9 cellular contexts compared by ENCODE assay signal in the genomic region with DNA sequence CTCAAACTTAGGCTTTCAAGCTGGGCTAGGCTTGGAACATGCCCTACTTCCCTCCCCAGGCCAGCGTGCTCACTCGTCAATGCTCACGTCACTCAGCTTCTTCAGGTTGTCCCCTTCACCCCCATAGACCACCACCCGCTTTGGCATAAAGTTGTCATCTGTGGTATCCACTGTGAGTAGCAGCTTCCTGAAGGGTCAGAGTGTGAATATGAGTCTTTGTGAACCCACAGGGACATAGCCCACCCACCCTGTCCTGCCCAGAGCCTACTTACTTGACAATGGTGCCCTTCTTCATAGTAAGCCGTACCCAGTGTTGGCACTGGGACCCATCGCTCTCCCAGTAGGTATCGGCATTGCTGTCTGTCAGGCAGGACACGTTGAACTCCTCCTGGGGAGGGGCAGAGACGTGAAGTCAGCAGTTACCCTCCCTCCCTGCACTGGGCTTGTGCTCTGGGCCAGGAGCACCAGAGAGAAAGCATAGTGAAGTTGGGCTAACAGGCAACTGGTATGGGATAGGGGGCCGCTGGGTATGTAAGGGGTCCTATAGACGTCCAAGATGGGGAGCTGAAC. TPM values are rescaled to one million over a fixed set of nuclear protein-coding genes. Genes with fewer than 3 reads are reported as not detected.
DNase-seq lines count a peak whose midpoint lies in the region; ATAC-seq and TF ChIP-seq lines count a peak whose summit lies in the region.
"Had no signal": no experiment of that assay in that cellular context is flagged by ENCODE, and none has a peak within 500 bp of the region (broad histone marks: within the 10 kb centered on the region; RNA-seq: fewer than 3 reads in every experiment).

No MANE protein-coding gene starts in this region.

- no peaks in the 10 kb centered on the region for H3K9me3 ChIP-seq in lower lobe of right lung
- no peaks in the 10 kb centered on the region for H3K9me3 ChIP-seq in stomach smooth muscle (ENCODE audit: control insufficient read depth in 2 of 2, low read length in 2 of 2)
- H3K9me3 ChIP-seq in aorta (ENCODE audit: control insufficient read depth, low read length), result no peaks in the 10 kb centered on the region
- H3K9me3 ChIP-seq in left lung, result no peaks in the 10 kb centered on the region
- H3K9me3 ChIP-seq: BE2C had no signal

- H3K27ac ChIP-seq in lower lobe of right lung (no peak overlapping the region), stomach smooth muscle (ENCODE audit: low read length) (no peak overlapping the region), aorta (ENCODE audit: low read depth in 1 of 2, low read length in 2 of 2) (no peak overlapping the region), left lung (no peak overlapping the region)

- no peak overlapping the region for H3K27ac Mint-ChIP-seq in activated T-cell treated with anti-CD3 and anti-CD28 coated beads, Interleukin-2, amount 50 U/mL, for 72 hours
- peak overlapping the region; percentile 9 for H3K27ac Mint-ChIP-seq in activated naive CD8-positive, alpha-beta T cell treated with anti-CD3 and anti-CD28 coated beads, Interleukin-2, amount 10 ng/mL, durations not matched to agents 7 days and 5 days

- peaks cover 53% of the 10 kb centered on the region for H3K36me3 ChIP-seq in lower lobe of right lung
- H3K36me3 ChIP-seq in stomach smooth muscle (ENCODE audit: control insufficient read depth in 2 of 2, insufficient read depth in 2 of 2, low read length in 2 of 2), result peaks cover 43 to 53% of the 10 kb centered on the region in 2 donors
- peaks cover 0 to 15% of the 10 kb centered on the region in 2 donors for H3K36me3 ChIP-seq in aorta (ENCODE audit: control insufficient read depth in 1 of 2, insufficient read depth in 2 of 2, low read length in 1 of 2)
- H3K36me3 ChIP-seq in left lung, result peaks cover 0 to 59% of the 10 kb centered on the region in 2 donors
- H3K36me3 ChIP-seq: BE2C had no signal

- intact Hi-C loops in lower lobe of right lung (cut with DNase I) (no loop called here), aorta (cut with DNase I) (no loop called here), left lung (cut with DNase I) (no loop called here)

- TF ChIP-seq CTCF in lower lobe of right lung (IDR thresholded peaks at IDR 0.05) (no peak), left lung (IDR thresholded peaks at IDR 0.05) (no peak)

- POLR2A ChIA-PET in activated naive CD8-positive, alpha-beta T cell treated with anti-CD3 and anti-CD28 coated beads, Interleukin-2, amount 10 ng/mL, durations not matched to agents 7 days and 5 days (lab: Charles Lee), result interaction anchor here (3.3 to 6.2 kb wide), 5 partner anchors 22 to 279 kb away, joined by 27 to 49 read pairs (median 45); a partner anchor contains a TSS

- H3K9ac ChIP-seq in stomach smooth muscle (ENCODE audit: low read length in 2 of 2), result peak overlapping the region; percentile 70 to 95

- H3K4me1 Mint-ChIP-seq in activated T-cell treated with anti-CD3 and anti-CD28 coated beads, Interleukin-2, amount 50 U/mL, for 72 hours (ENCODE audit: low read depth), result peaks cover 37% of the 10 kb centered on the region
- H3K4me1 Mint-ChIP-seq in activated naive CD8-positive, alpha-beta T cell treated with anti-CD3 and anti-CD28 coated beads, Interleukin-2, amount 10 ng/mL, durations not matched to agents 7 days and 5 days, result peaks cover 25% of the 10 kb centered on the region

- ATAC-seq in activated T-cell treated with anti-CD3 and anti-CD28 coated beads, Interleukin-2, amount 50 U/mL, for 72 hours (replicated peaks in 1 of 2), result no peak
- ATAC-seq in activated naive CD8-positive, alpha-beta T cell treated with anti-CD3 and anti-CD28 coated beads, Interleukin-2, amount 10 ng/mL, durations not matched to agents 7 days and 5 days (ENCODE audit: low read depth), result no peak
- ATAC-seq in lower lobe of right lung, result no peak
- no peak for ATAC-seq in aorta (ENCODE audit: low FRiP score)
- ATAC-seq in HG02763 (IDR thresholded peaks at IDR 0.05; ENCODE audit: unreplicated experiment), result no peak
- ATAC-seq in left lung, result no peak

- no peaks in the 10 kb centered on the region for H3K9me3 Mint-ChIP-seq in activated T-cell treated with anti-CD3 and anti-CD28 coated beads, Interleukin-2, amount 50 U/mL, for 72 hours
- no peaks in the 10 kb centered on the region for H3K9me3 Mint-ChIP-seq in activated naive CD8-positive, alpha-beta T cell treated with anti-CD3 and anti-CD28 coated beads, Interleukin-2, amount 10 ng/mL, durations not matched to agents 7 days and 5 days

- 85 to 89% methylated on average over 11 of the region's 11 CpGs for WGBS in aorta, 2 donors

- peaks cover 0 to 7% of the 10 kb centered on the region in 2 donors for H3K36me3 Mint-ChIP-seq in activated T-cell treated with anti-CD3 and anti-CD28 coated beads, Interleukin-2, amount 50 U/mL, for 72 hours (ENCODE audit: insufficient read depth in 2 of 2)
- H3K36me3 Mint-ChIP-seq in activated naive CD8-positive, alpha-beta T cell treated with anti-CD3 and anti-CD28 coated beads, Interleukin-2, amount 10 ng/mL, durations not matched to agents 7 days and 5 days, result peaks cover 7% of the 10 kb centered on the region

- DNase-seq in activated T-cell treated with anti-CD3 and anti-CD28 coated beads, Interleukin-2, amount 50 U/mL, for 72 hours, result no peak
- DNase-seq in activated T-cell treated with anti-CD3 and anti-CD28 coated beads, Interleukin-2, amount 50 U/mL, for 48 hours, result no peak
- no peak for DNase-seq in activated naive CD8-positive, alpha-beta T cell treated with anti-CD3 and anti-CD28 coated beads, Interleukin-2, amount 10 ng/mL, durations not matched to agents 7 days and 5 days
- DNase-seq in lower lobe of right lung (no peak), aorta (no peak), left lung (no peak)
- DNase-seq: BE2C had no signal

- H3K27me3 Mint-ChIP-seq in activated T-cell treated with anti-CD3 and anti-CD28 coated beads, Interleukin-2, amount 50 U/mL, for 72 hours (ENCODE audit: low read depth), result no peaks in the 10 kb centered on the region
- no peaks in the 10 kb centered on the region for H3K27me3 Mint-ChIP-seq in activated naive CD8-positive, alpha-beta T cell treated with anti-CD3 and anti-CD28 coated beads, Interleukin-2, amount 10 ng/mL, durations not matched to agents 7 days and 5 days

- H3K4me3 ChIP-seq in lower lobe of right lung (peak overlapping the region; percentile 96), stomach smooth muscle (ENCODE audit: low read length in 2 of 2) (peak overlapping the region in 1 of 2 donors; percentile 93), aorta (ENCODE audit: low read length in 2 of 2) (no peak overlapping the region), left lung (peak overlapping the region in 1 of 2 donors; percentile 86)

- H3K4me1 ChIP-seq in lower lobe of right lung (peaks cover 38% of the 10 kb centered on the region), stomach smooth muscle (ENCODE audit: control insufficient read depth, insufficient read depth, low read length) (peaks cover 50% of the 10 kb centered on the region), aorta (ENCODE audit: control insufficient read depth in 1 of 2, insufficient read depth in 2 of 2, low read length in 2 of 2) (no peaks in the 10 kb centered on the region), left lung (peaks cover 18 to 46% of the 10 kb centered on the region in 2 donors)

- H3K27me3 ChIP-seq in lower lobe of right lung (ENCODE audit: low read depth) (no peaks in the 10 kb centered on the region), stomach smooth muscle (ENCODE audit: control insufficient read depth in 1 of 2, insufficient read depth in 2 of 2, low read length in 2 of 2) (no peaks in the 10 kb centered on the region), aorta (ENCODE audit: control insufficient read depth in 1 of 2, insufficient read depth in 2 of 2, low read length in 1 of 2) (no peaks in the 10 kb centered on the region), left lung (no peaks in the 10 kb centered on the region)
- H3K27me3 ChIP-seq: BE2C had no signal

- peak overlapping the region; percentile 84 to 92 for H3K4me3 Mint-ChIP-seq in activated T-cell treated with anti-CD3 and anti-CD28 coated beads, Interleukin-2, amount 50 U/mL, for 72 hours
- H3K4me3 Mint-ChIP-seq in activated naive CD8-positive, alpha-beta T cell treated with anti-CD3 and anti-CD28 coated beads, Interleukin-2, amount 10 ng/mL, durations not matched to agents 7 days and 5 days, result peak overlapping the region; percentile 89

RNA-seq across cellular contexts. Expression of a gene that starts 1.7 kb away (rescaled TPM):
- 10 to 100 TPM; 34.1 to 36.2 TPM for total RNA-seq in activated T-cell treated with anti-CD3 and anti-CD28 coated beads, Interleukin-2, amount 50 U/mL, for 72 hours
- total RNA-seq in activated naive CD8-positive, alpha-beta T cell treated with anti-CD3 and anti-CD28 coated beads, Interleukin-2, amount 10 ng/mL, durations not matched to agents 7 days and 5 days, result 10 to 100 TPM; 44.2 to 44.9 TPM
- total RNA-seq in lower lobe of right lung, result 47.6 TPM
- 10 to 100 TPM; 32.0 to 48.7 TPM for total RNA-seq in aorta
- polyA plus RNA-seq in aorta, result 10 to 100 TPM; 24.2 to 45.2 TPM
- total RNA-seq in left lung, result 10 to 100 TPM; 40.9 to 44.6 TPM

RNA-seq across cellular contexts. Expression of a gene that starts 2.7 kb away (rescaled TPM):
- 10 to 100 TPM; 65.6 to 75.6 TPM for total RNA-seq in activated T-cell treated with anti-CD3 and anti-CD28 coated beads, Interleukin-2, amount 50 U/mL, for 72 hours
- total RNA-seq in activated naive CD8-positive, alpha-beta T cell treated with anti-CD3 and anti-CD28 coated beads, Interleukin-2, amount 10 ng/mL, durations not matched to agents 7 days and 5 days, result 10 to 100 TPM; 71.7 to 79.2 TPM
- total RNA-seq in lower lobe of right lung (60.4 TPM), aorta (10 to 100 TPM; 54.6 to 76.2 TPM), left lung (10 to 100 TPM; 65.2 to 74.9 TPM)
- 100 to 1,000 TPM in 1 of 2 donors, 10 to 100 TPM in 1; 74.4 to 128 TPM for polyA plus RNA-seq in aorta

RNA-seq across cellular contexts. Expression of a gene that starts 23.0 kb away (rescaled TPM):
- 10 to 100 TPM; 22.5 to 28.5 TPM for total RNA-seq in activated T-cell treated with anti-CD3 and anti-CD28 coated beads, Interleukin-2, amount 50 U/mL, for 72 hours
- total RNA-seq in activated naive CD8-positive, alpha-beta T cell treated with anti-CD3 and anti-CD28 coated beads, Interleukin-2, amount 10 ng/mL, durations not matched to agents 7 days and 5 days, result 10 to 100 TPM; 22.8 to 23.0 TPM
- total RNA-seq in lower lobe of right lung (25.8 TPM), aorta (10 to 100 TPM; 17.5 to 24.6 TPM), left lung (10 to 100 TPM; 21.3 to 32.5 TPM)
- 10 to 100 TPM; 14.7 to 18.8 TPM for polyA plus RNA-seq in aorta
